11 cellular contexts compared by ENCODE assay signal in genomic region chr9:14271078-14271673, GRCh38. TPM values are rescaled to one million over a fixed set of nuclear protein-coding genes. Genes with fewer than 3 reads are reported as not detected.
DNase-seq lines count a peak whose midpoint lies in the region; ATAC-seq and FAIRE-seq lines count a peak whose summit lies in the region.
"Had no signal": no experiment of that assay in that cellular context is flagged by ENCODE, and none has a peak within 500 bp of the region (broad histone marks: within the 10 kb centered on the region; RNA-seq: fewer than 3 reads in every experiment).

No MANE protein-coding gene starts in this region.

- H3K79me1 ChIP-seq in mesendoderm (ENCODE audit: low read length): peaks cover 2% of the 10 kb centered on the region

- H2BK5ac ChIP-seq in mesendoderm (ENCODE audit: low read length): no peak overlapping the region

- H3K4me3 ChIP-seq in mesendoderm (ENCODE audit: low read length): no peak overlapping the region

- peak; percentile 67 for DNase-seq in Ammon's horn (ENCODE audit: low spot score)
- DNase-seq in NCI-H2227 (lab: John Stamatoyannopoulos, UW; ENCODE audit: unreplicated experiment): peak; percentile 60
- peak; percentile 42 for DNase-seq in mesendoderm
- DNase-seq in frontal cortex (ENCODE audit: low spot score in 2 of 2): no peak
- no peak for DNase-seq in activated CD4-positive, alpha-beta T cell treated with anti-CD3 and anti-CD28 coated beads, Interleukin-2, amount 10 ng/mL, durations not matched to agents 7 days and 5 days
- DNase-seq: CD4-positive, CD25-positive, alpha-beta regulatory T cell had no signal

- peak overlapping the region; percentile 1 for H3K27ac ChIP-seq in cingulate gyrus (ENCODE audit: low read depth, low read length)
- no peak overlapping the region for H3K27ac ChIP-seq in mesendoderm (ENCODE audit: low read depth, low read length)
- H3K27ac ChIP-seq: epithelial cell of prostate had no signal

- no peak overlapping the region for H4K5ac ChIP-seq in mesendoderm (ENCODE audit: low read length)

- no peak overlapping the region for H3K4me2 ChIP-seq in mesendoderm (ENCODE audit: low read length)

- no peak overlapping the region for H3K4me3 Mint-ChIP-seq in activated CD4-positive, alpha-beta T cell treated with anti-CD3 and anti-CD28 coated beads, Interleukin-2, amount 10 ng/mL, durations not matched to agents 7 days and 5 days
- H3K4me3 Mint-ChIP-seq: CD4-positive, CD25-positive, alpha-beta regulatory T cell; IgD-negative memory B cell had no signal

- no peaks in the 10 kb centered on the region for H3K79me2 ChIP-seq in mesendoderm (ENCODE audit: control insufficient read depth, insufficient read depth, low read length)

- H3K18ac ChIP-seq in mesendoderm (ENCODE audit: low read length): no peak overlapping the region

- FAIRE-seq in frontal cortex (lab: Jason Lieb, UNC): no peak

- peak overlapping the region; percentile 2 for H2BK15ac ChIP-seq in mesendoderm (replicated peaks; ENCODE audit: low read depth)

- ATAC-seq in GM21447 (IDR thresholded peaks at IDR 0.05; ENCODE audit: unreplicated experiment) (no peak), HG03520 (IDR thresholded peaks at IDR 0.05; ENCODE audit: unreplicated experiment) (no peak)

- no peak overlapping the region for H2BK120ac ChIP-seq in mesendoderm (ENCODE audit: low read depth, low read length)

- H2AK5ac ChIP-seq in mesendoderm (ENCODE audit: low read length): no peak overlapping the region

- no CpG with 5 or more reads among the region's 7 CpGs for WGBS in mesendoderm (ENCODE audit: extremely low coverage, insufficient coverage, low lambda C conversion rate)

- CTCF ChIA-PET in activated CD4-positive, alpha-beta T cell treated with anti-CD3 and anti-CD28 coated beads, Interleukin-2, amount 10 ng/mL, durations not matched to agents 7 days and 5 days (lab: Charles Lee): no interaction called here

- no peak overlapping the region for H3K23ac ChIP-seq in mesendoderm (ENCODE audit: low read length)

- H3K27me3 Mint-ChIP-seq in activated CD4-positive, alpha-beta T cell treated with anti-CD3 and anti-CD28 coated beads, Interleukin-2, amount 10 ng/mL, durations not matched to agents 7 days and 5 days: peaks cover 11% of the 10 kb centered on the region

- no peak overlapping the region for H3K56ac ChIP-seq in mesendoderm (ENCODE audit: low read length)

- H3K4me1 Mint-ChIP-seq in activated CD4-positive, alpha-beta T cell treated with anti-CD3 and anti-CD28 coated beads, Interleukin-2, amount 10 ng/mL, durations not matched to agents 7 days and 5 days: peaks cover 2% of the 10 kb centered on the region
- H3K4me1 Mint-ChIP-seq: CD4-positive, CD25-positive, alpha-beta regulatory T cell; IgD-negative memory B cell had no signal

- H3K27ac Mint-ChIP-seq in activated CD4-positive, alpha-beta T cell treated with anti-CD3 and anti-CD28 coated beads, Interleukin-2, amount 10 ng/mL, durations not matched to agents 7 days and 5 days: no peak overlapping the region
- H3K27ac Mint-ChIP-seq: CD4-positive, CD25-positive, alpha-beta regulatory T cell had no signal

- H3K27me3 ChIP-seq in mesendoderm (ENCODE audit: insufficient read depth, low read length, poor library complexity): no peaks in the 10 kb centered on the region

- H3K9ac ChIP-seq in mesendoderm (ENCODE audit: low read length): no peak overlapping the region

- peak overlapping the region; percentile 66 for H4K8ac ChIP-seq in mesendoderm (ENCODE audit: low read depth, low read length)

- H3K4me1 ChIP-seq in mesendoderm (ENCODE audit: control insufficient read depth, low read depth, low read length): peaks cover 17% of the 10 kb centered on the region

- no peaks in the 10 kb centered on the region for H3K9me3 Mint-ChIP-seq in activated CD4-positive, alpha-beta T cell treated with anti-CD3 and anti-CD28 coated beads, Interleukin-2, amount 10 ng/mL, durations not matched to agents 7 days and 5 days

- no peaks in the 10 kb centered on the region for H3K36me3 Mint-ChIP-seq in activated CD4-positive, alpha-beta T cell treated with anti-CD3 and anti-CD28 coated beads, Interleukin-2, amount 10 ng/mL, durations not matched to agents 7 days and 5 days (ENCODE audit: low read depth)
- H3K36me3 Mint-ChIP-seq: CD4-positive, CD25-positive, alpha-beta regulatory T cell; IgD-negative memory B cell had no signal

- POLR2A ChIA-PET in activated CD4-positive, alpha-beta T cell treated with anti-CD3 and anti-CD28 coated beads, Interleukin-2, amount 10 ng/mL, durations not matched to agents 7 days and 5 days (lab: Charles Lee): no interaction called here

- no peak overlapping the region for H3K4ac ChIP-seq in mesendoderm (ENCODE audit: low read depth, low read length)

- no peaks in the 10 kb centered on the region for H3K36me3 ChIP-seq in mesendoderm (ENCODE audit: control insufficient read depth, insufficient read depth, low read length)

RNA-seq across cellular contexts. Expression of gene NFIB, which starts 42.8 kb away (rescaled TPM):
- polyA plus RNA-seq in mesendoderm (2013, experiment 1 of 2): 1.8 TPM
- 1.5 TPM for polyA plus RNA-seq in mesendoderm (2013, experiment 2 of 2)
- 104 TPM for total RNA-seq in frontal cortex
- total RNA-seq in activated CD4-positive, alpha-beta T cell treated with anti-CD3 and anti-CD28 coated beads, Interleukin-2, amount 10 ng/mL, durations not matched to agents 7 days and 5 days: not detected
- polyA plus RNA-seq: CD4-positive, CD25-positive, alpha-beta regulatory T cell; IgD-negative memory B cell had no signal

Comparison
In these comparisons a context has a peak if more than half of its experiments do, and no peak if none do; other contexts are left out.
1. DNase-seq: peak in Ammon's horn (single experiment), NCI-H2227 (single experiment) and mesendoderm (single experiment); none in frontal cortex (0 of 2) and activated CD4-positive, alpha-beta T cell treated with anti-CD3 and anti-CD28 coated beads, Interleukin-2, amount 10 ng/mL, durations not matched to agents 7 days and 5 days (single experiment).
2. RNA of gene NFIB, which starts 42.8 kb away (total RNA-seq): 104 TPM in frontal cortex (single experiment); not detected in activated CD4-positive, alpha-beta T cell treated with anti-CD3 and anti-CD28 coated beads, Interleukin-2, amount 10 ng/mL, durations not matched to agents 7 days and 5 days; every median in the first group is over 100 times any median in the second.